17 cellular contexts compared by ENCODE assay signal in genomic region chr12:99370742-99371141, GRCh38.
DNase-seq lines count a peak whose midpoint lies in the region; ATAC-seq and TF ChIP-seq lines count a peak whose summit lies in the region.
"Had no signal": no experiment of that assay in that cellular context is flagged by ENCODE, and none has a peak within 500 bp of the region (broad histone marks: within the 10 kb centered on the region; RNA-seq: fewer than 3 reads in every experiment).

No MANE protein-coding gene starts in this region.

- no peak overlapping the region for H3K4me3 ChIP-seq in GM12865 (ENCODE audit: low read depth, low read length)

- ATAC-seq in GM19395 (IDR thresholded peaks at IDR 0.05; ENCODE audit: unreplicated experiment) (peak; percentile 70), HG02798 (IDR thresholded peaks at IDR 0.05; ENCODE audit: poor library complexity, unreplicated experiment) (peak; percentile 61)
- ATAC-seq: HepG2, Panc1 had no signal

- DNase-seq in GM12865 (ENCODE audit: low read depth), result peak; percentile 33
- peak; percentile 32 for DNase-seq in NCI-H69 (lab: John Stamatoyannopoulos, UW)
- DNase-seq in islet precursor cell, result no peak
- DNase-seq in SKM-1 (lab: John Stamatoyannopoulos, UW; ENCODE audit: unreplicated experiment), result no peak
- no peak for DNase-seq in cerebellar nuclear complex (lab: John Stamatoyannopoulos, UW)
- DNase-seq in NCI-H1105 (lab: John Stamatoyannopoulos, UW), result no peak
- DNase-seq: Calu3; CD4-positive, alpha-beta memory T cell; DMS53; NCI-H1048; NCI-H146; NCI-H2081 treated with DMSO at 0.1 percent for 48 hours; NCI-H510A had no signal

- no peak for TF ChIP-seq CTCF in GM12865 (IDR thresholded peaks at IDR 0.05; ENCODE audit: insufficient read depth, low read depth, low read length, missing control alignments)

Comparison
In these comparisons a context has a peak if more than half of its experiments do, and no peak if none do; other contexts are left out.
1. DNase-seq: peak in GM12865 (single experiment) and NCI-H69 (single experiment); none in islet precursor cell (single experiment), SKM-1 (single experiment), cerebellar nuclear complex (0 of 2) and NCI-H1105 (single experiment).